In the genomic region with DNA sequence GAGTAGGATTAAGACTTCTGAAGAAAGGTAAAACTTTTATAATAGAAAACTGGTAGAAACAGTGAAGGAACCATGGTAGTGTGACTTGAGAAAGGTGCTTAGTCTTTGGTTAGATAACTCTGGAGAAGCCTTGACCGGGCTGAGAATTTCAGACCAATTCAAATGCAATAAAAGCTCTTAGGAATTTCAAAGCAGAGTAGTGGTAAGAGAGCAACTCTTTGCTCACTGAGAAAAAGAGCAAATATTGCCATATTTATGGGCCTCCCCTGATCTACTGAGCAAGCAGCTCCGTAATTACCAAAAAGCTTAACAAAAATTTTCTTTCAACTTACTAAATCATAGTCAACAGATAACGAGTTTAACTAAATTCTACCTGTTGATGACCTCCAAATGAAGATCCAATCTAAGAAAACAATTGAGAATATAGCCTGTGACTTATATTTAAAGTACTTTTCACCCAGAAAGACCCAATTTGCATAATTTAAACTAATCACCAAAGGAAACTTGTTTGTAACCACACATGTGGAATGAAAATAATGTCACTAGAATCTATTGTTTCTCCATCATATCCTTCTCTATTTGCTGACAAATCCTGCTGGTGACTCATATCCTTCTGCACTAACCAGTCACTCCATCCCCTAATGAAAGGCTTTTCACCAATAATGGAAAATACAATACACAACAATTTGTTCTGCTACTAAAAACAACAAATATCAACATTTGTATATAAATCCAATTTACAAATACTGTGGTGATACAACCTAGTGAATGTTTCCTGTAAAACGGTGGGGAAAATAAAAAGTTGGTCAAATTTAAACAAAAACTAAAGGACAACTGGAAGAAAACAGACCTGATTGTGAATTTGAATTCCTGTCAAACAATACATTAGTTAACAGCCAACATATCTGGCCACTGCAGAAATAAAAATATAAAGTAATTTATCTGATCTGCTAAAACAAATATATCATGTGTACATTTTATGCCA, we compare ENCODE assay signal across 8 cellular contexts. TPM values are rescaled to one million over a fixed set of nuclear protein-coding genes. Genes with fewer than 3 reads are reported as not detected.
A peak's percentile ranks its signal among the peaks of the same experiment; 100 is the strongest.
DNase-seq lines count a peak whose midpoint lies in the region; ATAC-seq and TF ChIP-seq lines count a peak whose summit lies in the region.

No MANE protein-coding gene starts in this region.

- no peak for DNase-seq in GM12865 (ENCODE audit: low read depth)
- DNase-seq in OCI-M1 (lab: John Stamatoyannopoulos, UW), result peak; percentile 71
- no peak for DNase-seq in natural killer cell treated with Interleukin-12 subunit alpha and Interleukin-12 subunit beta and Interleukin-15 and Interleukin-18, amount 100 ng/mL, for 72 hours (ENCODE audit: low spot score)
- no peak for DNase-seq in HuH-7.5 (ENCODE audit: low spot score)
- DNase-seq in NCI-H1105 (lab: John Stamatoyannopoulos, UW), result no peak

- TF ChIP-seq CTCF in GM12865 (IDR thresholded peaks at IDR 0.05; ENCODE audit: insufficient read depth, low read depth, low read length, missing control alignments), result no peak

- H3K9me3 Mint-ChIP-seq in dendritic cell treated with granulocyte-macrophage colony-stimulating factor and Interleukin-4, amounts not matched to agents 40 ng/mL and 50 ng/mL, for 4 days, result no peaks in the 10 kb centered on the region
- no peaks in the 10 kb centered on the region for H3K9me3 Mint-ChIP-seq in natural killer cell treated with Interleukin-12 subunit alpha and Interleukin-12 subunit beta and Interleukin-15 and Interleukin-18, amount 100 ng/mL, for 72 hours

- peak overlapping the region; percentile 48 for H3K27ac Mint-ChIP-seq in dendritic cell treated with granulocyte-macrophage colony-stimulating factor and Interleukin-4, amounts not matched to agents 40 ng/mL and 50 ng/mL, for 4 days
- peak overlapping the region; percentile 88 to 91 for H3K27ac Mint-ChIP-seq in natural killer cell treated with Interleukin-12 subunit alpha and Interleukin-12 subunit beta and Interleukin-15 and Interleukin-18, amount 100 ng/mL, for 72 hours

- peaks cover 22% of the 10 kb centered on the region for H3K36me3 Mint-ChIP-seq in dendritic cell treated with granulocyte-macrophage colony-stimulating factor and Interleukin-4, amounts not matched to agents 40 ng/mL and 50 ng/mL, for 4 days (ENCODE audit: low read depth)
- H3K36me3 Mint-ChIP-seq in natural killer cell treated with Interleukin-12 subunit alpha and Interleukin-12 subunit beta and Interleukin-15 and Interleukin-18, amount 100 ng/mL, for 72 hours, result peaks cover 35% of the 10 kb centered on the region

- no peak overlapping the region for H3K4me3 Mint-ChIP-seq in dendritic cell treated with granulocyte-macrophage colony-stimulating factor and Interleukin-4, amounts not matched to agents 40 ng/mL and 50 ng/mL, for 4 days
- peak overlapping the region; percentile 100 for H3K4me3 Mint-ChIP-seq in natural killer cell treated with Interleukin-12 subunit alpha and Interleukin-12 subunit beta and Interleukin-15 and Interleukin-18, amount 100 ng/mL, for 72 hours

- intact Hi-C loops in dendritic cell treated with granulocyte-macrophage colony-stimulating factor and Interleukin-4, amounts not matched to agents 40 ng/mL and 50 ng/mL, for 4 days (cut with micrococcal nuclease), result no loop called here

- H3K4me1 Mint-ChIP-seq in dendritic cell treated with granulocyte-macrophage colony-stimulating factor and Interleukin-4, amounts not matched to agents 40 ng/mL and 50 ng/mL, for 4 days (ENCODE audit: low read depth), result peaks cover 92% of the 10 kb centered on the region
- peaks cover 69 to 86% of the 10 kb centered on the region in 2 donors for H3K4me1 Mint-ChIP-seq in natural killer cell treated with Interleukin-12 subunit alpha and Interleukin-12 subunit beta and Interleukin-15 and Interleukin-18, amount 100 ng/mL, for 72 hours (ENCODE audit: low read depth in 2 of 2)

- H3K27me3 Mint-ChIP-seq in dendritic cell treated with granulocyte-macrophage colony-stimulating factor and Interleukin-4, amounts not matched to agents 40 ng/mL and 50 ng/mL, for 4 days, result no peaks in the 10 kb centered on the region
- no peaks in the 10 kb centered on the region for H3K27me3 Mint-ChIP-seq in natural killer cell treated with Interleukin-12 subunit alpha and Interleukin-12 subunit beta and Interleukin-15 and Interleukin-18, amount 100 ng/mL, for 72 hours

- peak overlapping the region; percentile 77 for H3K4me3 ChIP-seq in GM12865 (ENCODE audit: low read depth, low read length)

- peak; percentile 47 to 53 for ATAC-seq in natural killer cell treated with Interleukin-12 subunit alpha and Interleukin-12 subunit beta and Interleukin-15 and Interleukin-18, amount 100 ng/mL, for 72 hours
- ATAC-seq in HG02870 (IDR thresholded peaks at IDR 0.05; ENCODE audit: unreplicated experiment) (no peak), HG02763 (IDR thresholded peaks at IDR 0.05; ENCODE audit: unreplicated experiment) (no peak)

RNA-seq across cellular contexts. Expression of gene PTP4A2, which starts 6.6 kb away (rescaled TPM):
- 100 to 1,000 TPM; 409 to 770 TPM for total RNA-seq in natural killer cell treated with Interleukin-12 subunit alpha and Interleukin-12 subunit beta and Interleukin-15 and Interleukin-18, amount 100 ng/mL, for 72 hours

Comparison
In these comparisons a context has a peak if more than half of its experiments do, and no peak if none do; other contexts are left out.
1. ATAC-seq: peak in natural killer cell treated with Interleukin-12 subunit alpha and Interleukin-12 subunit beta and Interleukin-15 and Interleukin-18, amount 100 ng/mL, for 72 hours (2 of 2); none in HG02870 (single experiment) and HG02763 (single experiment).